ENCODE assay signal across 8 cellular contexts in the genomic region with DNA sequence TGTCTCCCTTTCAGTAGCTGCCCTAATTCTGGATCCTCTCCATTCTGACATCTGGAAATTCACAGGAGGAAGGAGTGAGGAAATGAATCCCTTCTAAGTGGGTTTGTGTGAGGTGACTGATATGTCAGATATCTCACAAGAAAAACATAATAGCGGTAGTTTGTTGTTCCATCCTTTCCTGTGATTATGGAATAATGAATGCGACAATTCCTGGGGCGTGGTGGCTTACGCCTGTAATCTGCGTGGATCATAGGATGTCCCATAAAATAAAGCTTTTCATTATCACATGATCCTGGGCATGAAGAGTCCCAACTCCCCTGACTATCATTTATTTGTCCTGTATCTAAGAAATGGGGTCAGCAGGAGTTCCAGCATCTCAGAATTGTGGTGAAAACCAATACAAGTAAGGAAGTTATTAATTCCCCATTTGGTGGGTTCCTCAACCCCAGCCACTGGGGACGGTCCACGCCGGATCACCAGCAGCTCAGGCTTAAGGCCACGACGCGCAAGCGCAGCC. TPM values are rescaled to one million over a fixed set of nuclear protein-coding genes. Genes with fewer than 3 reads are reported as not detected.
DNase-seq lines count a peak whose midpoint lies in the region; ATAC-seq, FAIRE-seq and TF ChIP-seq lines count a peak whose summit lies in the region.

No MANE protein-coding gene starts in this region.

- intact Hi-C loops in activated CD4-positive, alpha-beta memory T cell treated with anti-CD3 and anti-CD28 coated beads for 36 hours (cut with micrococcal nuclease), result loop anchor here (1.0 to 2.0 kb wide), 3 partner anchors 60 to 621 kb away; a partner anchor contains a TSS
- intact Hi-C loops in right cardiac atrium (cut with DNase I), result loop anchor here in 1 of 4 donors (10.0 kb wide), 1 partner anchor 59 kb away; a partner anchor contains a TSS

- no peaks in the 10 kb centered on the region for H3K36me3 ChIP-seq in small intestine (ENCODE audit: control insufficient read depth in 2 of 2, insufficient read depth in 2 of 2, low read length in 2 of 2)

- H3K36me3 Mint-ChIP-seq in activated CD4-positive, alpha-beta memory T cell treated with anti-CD3 and anti-CD28 coated beads for 36 hours, result peaks cover 15% of the 10 kb centered on the region

- POLR2A ChIA-PET in HEK293T (lab: Yijun Ruan, JAX), result interaction anchor here (0.6 to 1.9 kb wide), 22 partner anchors 9 to 419 kb away, joined by 3 to 23 read pairs (median 4); a partner anchor contains a TSS
- POLR2A ChIA-PET in activated CD4-positive, alpha-beta memory T cell treated with anti-CD3 and anti-CD28 coated beads for 36 hours (lab: Charles Lee), result interaction anchor here (0.6 to 2.9 kb wide), 12 partner anchors 10 to 383 kb away, joined by 3 to 34 read pairs (median 4); a partner anchor contains a TSS

- H3K4me3 ChIP-seq in right cardiac atrium (ENCODE audit: low read length), result no peak overlapping the region
- H3K4me3 ChIP-seq in small intestine (ENCODE audit: low read depth in 1 of 2, low read length in 2 of 2), result peak overlapping the region in 1 of 2 donors; percentile 91

- CTCF ChIA-PET in HEK293T (lab: Yijun Ruan, JAX), result interaction anchor here (0.7 kb wide), 1 partner anchor 546 kb away, joined by 3 read pairs; no protein-coding TSS in a partner anchor
- CTCF ChIA-PET in activated CD4-positive, alpha-beta memory T cell treated with anti-CD3 and anti-CD28 coated beads for 36 hours (lab: Charles Lee), result interaction anchor here (1.1 to 1.3 kb wide), 3 partner anchors 59 to 107 kb away, joined by 3 to 20 read pairs (median 4); a partner anchor contains a TSS

- H3K27me3 ChIP-seq in right cardiac atrium (ENCODE audit: control insufficient read depth, insufficient read depth) (no peaks in the 10 kb centered on the region), small intestine (ENCODE audit: control insufficient read depth in 2 of 2, insufficient read depth in 2 of 2, low read length in 2 of 2) (no peaks in the 10 kb centered on the region)

- H3K9me3 Mint-ChIP-seq in activated CD4-positive, alpha-beta memory T cell treated with anti-CD3 and anti-CD28 coated beads for 36 hours, result no peaks in the 10 kb centered on the region

- no peak for FAIRE-seq in small intestine (lab: Jason Lieb, UNC)
- FAIRE-seq in GM19239 (lab: Jason Lieb, UNC), result no peak

- peaks cover 2% of the 10 kb centered on the region for H3K4me1 ChIP-seq in right cardiac atrium (ENCODE audit: control insufficient read depth, insufficient read depth, low read length)
- peaks cover 0 to 6% of the 10 kb centered on the region in 2 donors for H3K4me1 ChIP-seq in small intestine (ENCODE audit: control insufficient read depth in 2 of 2, insufficient read depth in 1 of 2, low read depth in 1 of 2, low read length in 1 of 2)

- peak overlapping the region; percentile 86 for H3K4me3 Mint-ChIP-seq in activated CD4-positive, alpha-beta memory T cell treated with anti-CD3 and anti-CD28 coated beads for 36 hours

- ATAC-seq in right cardiac atrium, result peak; percentile 7 to 57
- no peak for ATAC-seq in GM18520 (IDR thresholded peaks at IDR 0.05; ENCODE audit: unreplicated experiment)

- H3K9me3 ChIP-seq in right cardiac atrium (ENCODE audit: control insufficient read depth, low read length) (no peaks in the 10 kb centered on the region), small intestine (ENCODE audit: control insufficient read depth, low read depth) (no peaks in the 10 kb centered on the region)

- DNase-seq in HEK293T (ENCODE audit: extremely low spot score) (no peak), right cardiac atrium (no peak), small intestine (no peak), GM19239 (ENCODE audit: insufficient read length, low spot score) (no peak), DMS53 (lab: John Stamatoyannopoulos, UW) (no peak)
- no peak for DNase-seq in activated CD4-positive, alpha-beta memory T cell treated with anti-CD3 and anti-CD28 coated beads for 36 hours
- DNase-seq in activated CD4-positive, alpha-beta T cell treated with anti-CD3 and anti-CD28 coated beads, Interleukin-2, amount 50 U/mL, for 4 hours, result no peak

- H3K27ac Mint-ChIP-seq in activated CD4-positive, alpha-beta memory T cell treated with anti-CD3 and anti-CD28 coated beads for 36 hours, result peak overlapping the region; percentile 96

- H3K27me3 Mint-ChIP-seq in activated CD4-positive, alpha-beta memory T cell treated with anti-CD3 and anti-CD28 coated beads for 36 hours, result no peaks in the 10 kb centered on the region

- 10% methylated on average over 12 of the region's 12 CpGs for WGBS in right cardiac atrium
- WGBS in small intestine, 3 donors, result 7 to 10% (median 9%) methylated on average over 12 of the region's 12 CpGs

- H3K27ac ChIP-seq in right cardiac atrium (ENCODE audit: low read length) (peak overlapping the region; percentile 25), small intestine (ENCODE audit: low read depth in 1 of 2, low read length in 1 of 2) (peak overlapping the region; percentile 96 to 98)

- peaks cover 26% of the 10 kb centered on the region for H3K4me1 Mint-ChIP-seq in activated CD4-positive, alpha-beta memory T cell treated with anti-CD3 and anti-CD28 coated beads for 36 hours (ENCODE audit: low read depth)

TF ChIP-seq in HEK293T, 16 proteins besides CTCF, POLR2A, EP300 and RAD21:
- TF ChIP-seq LEF1 (IDR thresholded peaks at IDR 0.05; ENCODE audit: borderline replicate concordance) (no peak), L3MBTL2 (conservative IDR thresholded peaks at IDR 0.05) (peak; percentile 91)

RNA-seq across cellular contexts. Expression of a gene that starts 0.4 kb away (rescaled TPM):
- total RNA-seq in activated CD4-positive, alpha-beta memory T cell treated with anti-CD3 and anti-CD28 coated beads for 36 hours, result 10 to 100 TPM; 21.9 to 25.2 TPM
- 10 to 100 TPM; 29.4 to 34.1 (median 31.7) TPM for total RNA-seq in right cardiac atrium
- polyA plus RNA-seq in right cardiac atrium (16.4 TPM), small intestine (10 to 100 TPM; 13.2 to 20.6 (median 19.2) TPM)

RNA-seq across cellular contexts. Expression of a gene that starts 28.8 kb away (rescaled TPM):
- total RNA-seq in activated CD4-positive, alpha-beta memory T cell treated with anti-CD3 and anti-CD28 coated beads for 36 hours, result 10 to 100 TPM; 29.6 to 30.9 TPM
- 10 to 100 TPM; 59.5 to 77.0 (median 70.7) TPM for total RNA-seq in right cardiac atrium
- polyA plus RNA-seq in right cardiac atrium, result 53.8 TPM
- polyA plus RNA-seq in small intestine, result 10 to 100 TPM; 11.9 to 51.5 (median 37.3) TPM

RNA-seq across cellular contexts. Expression of a gene that starts 59.5 kb away (rescaled TPM):
- 10 to 100 TPM in 1 of 2 experiments, 1 to 10 TPM in 1; 9.8 to 13.2 TPM for total RNA-seq in activated CD4-positive, alpha-beta memory T cell treated with anti-CD3 and anti-CD28 coated beads for 36 hours
- total RNA-seq in right cardiac atrium, result 10 to 100 TPM; 13.6 to 17.5 (median 14.9) TPM
- polyA plus RNA-seq in right cardiac atrium, result 11.7 TPM
- polyA plus RNA-seq in small intestine, result 10 to 100 TPM in 1 of 3 donors, 1 to 10 TPM in 2; 5.9 to 19.2 (median 8.6) TPM
